8 cellular contexts compared by ENCODE assay signal in the genomic region with DNA sequence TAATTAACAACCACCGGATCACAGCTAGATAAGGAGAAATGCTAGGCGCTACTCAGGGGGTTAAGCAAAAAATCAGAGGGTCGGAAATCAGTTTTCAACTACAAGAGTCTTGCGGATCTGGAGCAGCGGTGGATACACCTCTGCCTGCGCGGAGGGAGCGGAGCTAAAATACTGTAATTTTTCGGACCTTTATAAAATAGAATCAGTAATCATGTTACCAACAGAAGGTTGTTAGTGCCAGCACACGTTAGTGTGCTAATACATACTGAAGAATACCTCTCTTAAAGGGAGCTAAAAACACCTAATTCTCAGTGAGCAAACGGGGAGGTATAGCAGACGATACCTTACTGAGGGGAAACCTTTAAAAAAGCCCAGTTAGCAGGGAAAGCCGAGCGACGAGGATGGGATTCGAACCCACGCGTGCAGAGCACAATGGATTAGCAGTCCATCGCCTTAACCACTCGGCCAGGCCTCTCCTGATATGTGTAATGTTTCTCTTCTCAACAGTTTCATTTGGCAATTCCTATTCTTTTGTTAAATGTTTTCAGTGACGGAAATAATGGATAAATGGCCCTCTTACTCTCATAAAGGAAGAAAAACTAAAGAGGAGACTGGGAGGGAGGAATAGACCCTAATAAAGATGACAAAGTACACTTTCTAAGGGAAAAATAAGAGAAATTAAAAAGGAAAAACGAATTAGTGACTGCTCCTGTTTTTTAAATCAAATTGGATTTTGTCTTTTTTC. TPM values are rescaled to one million over a fixed set of nuclear protein-coding genes. Genes with fewer than 3 reads are reported as not detected.
A peak's percentile ranks its signal among the peaks of the same experiment; 100 is the strongest.
DNase-seq lines count a peak whose midpoint lies in the region; ATAC-seq and TF ChIP-seq lines count a peak whose summit lies in the region.

No MANE protein-coding gene starts in this region.

- no peaks in the 10 kb centered on the region for H3K79me2 ChIP-seq in parathyroid adenoma

- H3K27ac Mint-ChIP-seq in HFFc6 (peak overlapping the region; percentile 82), glutamatergic neuron (ENCODE audit: unreplicated experiment) (no peak overlapping the region)
- H3K27ac Mint-ChIP-seq in activated naive CD8-positive, alpha-beta T cell treated with anti-CD3 and anti-CD28 coated beads for 36 hours = peak overlapping the region; percentile 88

- no peaks in the 10 kb centered on the region for H3K36me3 ChIP-seq in parathyroid adenoma (ENCODE audit: control insufficient read depth, insufficient read depth, low read length)

- in situ Hi-C loops in Caki2 (cut with HindIII; ENCODE audit: low pct_unique_long_range_greater_than_20kb, low sequenced_read_pairs) = no loop called here

- TF ChIP-seq CTCF in HFFc6 (IDR thresholded peaks at IDR 0.05) (no peak), glutamatergic neuron (IDR thresholded peaks at IDR 0.05; ENCODE audit: partially characterized antibody, unreplicated experiment) (no peak), parathyroid adenoma (IDR thresholded peaks at IDR 0.05) (no peak)

- H3K4me1 Mint-ChIP-seq in HFFc6 (ENCODE audit: low read depth) = peaks cover 53% of the 10 kb centered on the region
- H3K4me1 Mint-ChIP-seq in activated naive CD8-positive, alpha-beta T cell treated with anti-CD3 and anti-CD28 coated beads for 36 hours = peaks cover 50% of the 10 kb centered on the region
- peaks cover 4% of the 10 kb centered on the region for H3K4me1 Mint-ChIP-seq in glutamatergic neuron (ENCODE audit: low read depth, unreplicated experiment)

- no peaks in the 10 kb centered on the region for H3K9me3 ChIP-seq in parathyroid adenoma (ENCODE audit: control insufficient read depth, low read length)

- H3K27ac ChIP-seq in parathyroid adenoma = peak overlapping the region; percentile 30

- peak overlapping the region; percentile 5 for H2AFZ ChIP-seq in parathyroid adenoma

- H3K9ac ChIP-seq in parathyroid adenoma = no peak overlapping the region

- peak; percentile 80 for DNase-seq in Caki2 (ENCODE audit: low read depth)
- peak; percentile 91 for DNase-seq in HFFc6
- peak; percentile 64 for DNase-seq in OCI-M2 (lab: John Stamatoyannopoulos, UW; ENCODE audit: unreplicated experiment)
- DNase-seq in activated naive CD8-positive, alpha-beta T cell treated with anti-CD3 and anti-CD28 coated beads for 36 hours = peak; percentile 65
- DNase-seq in glutamatergic neuron = peak; percentile 54
- no peak for DNase-seq in RKO (ENCODE audit: low spot score)

- H3K36me3 Mint-ChIP-seq in HFFc6 (ENCODE audit: low read depth) = no peaks in the 10 kb centered on the region
- H3K36me3 Mint-ChIP-seq in activated naive CD8-positive, alpha-beta T cell treated with anti-CD3 and anti-CD28 coated beads for 36 hours = peaks cover 6% of the 10 kb centered on the region
- no peaks in the 10 kb centered on the region for H3K36me3 Mint-ChIP-seq in glutamatergic neuron (ENCODE audit: unreplicated experiment)

- peak overlapping the region; percentile 44 for H3K4me3 ChIP-seq in parathyroid adenoma (ENCODE audit: low read depth, low read length)

- no peaks in the 10 kb centered on the region for H3K4me1 ChIP-seq in parathyroid adenoma

- H3K27me3 Mint-ChIP-seq in HFFc6 (ENCODE audit: insufficient read depth) = peaks cover 2% of the 10 kb centered on the region; the same call in 1 of the 2 replicates
- H3K27me3 Mint-ChIP-seq in activated naive CD8-positive, alpha-beta T cell treated with anti-CD3 and anti-CD28 coated beads for 36 hours = peaks cover 3% of the 10 kb centered on the region
- H3K27me3 Mint-ChIP-seq in glutamatergic neuron (ENCODE audit: unreplicated experiment) = peaks cover 2% of the 10 kb centered on the region

- ATAC-seq in GM18858 (IDR thresholded peaks at IDR 0.05; ENCODE audit: unreplicated experiment) = no peak

- peak overlapping the region; percentile 21 for H3K4me2 ChIP-seq in parathyroid adenoma (ENCODE audit: low read length)

- no peaks in the 10 kb centered on the region for H3K27me3 ChIP-seq in parathyroid adenoma (ENCODE audit: control insufficient read depth, insufficient read depth, low read length)

- H3K9me3 Mint-ChIP-seq in HFFc6 (no peaks in the 10 kb centered on the region), glutamatergic neuron (ENCODE audit: unreplicated experiment) (peaks cover 5% of the 10 kb centered on the region)
- no peaks in the 10 kb centered on the region for H3K9me3 Mint-ChIP-seq in activated naive CD8-positive, alpha-beta T cell treated with anti-CD3 and anti-CD28 coated beads for 36 hours

- H3K4me3 Mint-ChIP-seq in HFFc6 (peak overlapping the region; percentile 91), glutamatergic neuron (ENCODE audit: unreplicated experiment) (peak overlapping the region; percentile 83)
- peak overlapping the region; percentile 75 for H3K4me3 Mint-ChIP-seq in activated naive CD8-positive, alpha-beta T cell treated with anti-CD3 and anti-CD28 coated beads for 36 hours

RNA-seq across cellular contexts. Expression of a gene that starts 59.7 kb away (rescaled TPM):
- total RNA-seq in Caki2 (2014; rRNA removed; shearing (Covaris generic); ENCODE audit: low replicate concordance) = 34.2 and 38.7 TPM in 2 replicates
- 10 to 100 TPM; 16.4 to 27.5 (median 24.9) TPM for total RNA-seq in HFFc6 (2021; fragmentation: NEBNext Ultra II Directional; extraction: Animal tissue kit (Norgen Biotek cat#: 25700))
- 10 to 100 TPM; 25.6 to 27.0 TPM for total RNA-seq in activated naive CD8-positive, alpha-beta T cell treated with anti-CD3 and anti-CD28 coated beads for 36 hours
- 1.3 TPM for total RNA-seq in glutamatergic neuron (ENCODE audit: unreplicated experiment)
